15 cellular contexts compared by ENCODE assay signal in genomic region chr17:66704858-66705257, GRCh38.
DNase-seq lines count a peak whose midpoint lies in the region; ATAC-seq and TF ChIP-seq lines count a peak whose summit lies in the region.
"Had no signal": no experiment of that assay in that cellular context is flagged by ENCODE, and none has a peak within 500 bp of the region (broad histone marks: within the 10 kb centered on the region; RNA-seq: fewer than 3 reads in every experiment).

No MANE protein-coding gene starts in this region.

- peak overlapping the region; percentile 45 for H3K4me2 ChIP-seq in SU-DHL-6 (ENCODE audit: low read depth, low read length, poor library complexity, severe bottlenecking)

- H3K27me3 ChIP-seq in SU-DHL-6 (ENCODE audit: low read length), result no peaks in the 10 kb centered on the region
- H3K27me3 ChIP-seq in HAP-1 (ENCODE audit: low read depth), result no peaks in the 10 kb centered on the region
- H3K27me3 ChIP-seq: spleen had no signal

- peaks cover 4% of the 10 kb centered on the region for H3K4me1 Mint-ChIP-seq in nephron

- DNase-seq in NOMO-1 treated with DMSO at 0.1 percent for 48 hours (lab: John Stamatoyannopoulos, UW; ENCODE audit: unreplicated experiment) (peak; percentile 23), NOMO-1 treated with dmso at 0.1 percent for 144 hours (lab: John Stamatoyannopoulos, UW; ENCODE audit: unreplicated experiment) (no peak), GM12865 (ENCODE audit: low read depth) (peak; percentile 56), NCI-H1105 treated with DMSO at 0.1 percent for 48 hours (lab: John Stamatoyannopoulos, UW) (no peak), HAP-1 (ENCODE audit: low spot score in 2 of 2) (no peak)
- DNase-seq: activated gamma-delta T cell; GOT3; NCI-H1694 treated with DMSO at 0.1 percent for 48 hours; NCI-H510A; spleen; stimulated activated naive B cell treated with anti-CD40 and anti-IgM and Interleukin-4, amounts not matched to agents 10 μg/mL and 1 μg/mL and 100 μg/mL, for 72 hours had no signal

- H3K27ac Mint-ChIP-seq in nephron, result peak overlapping the region in 2 of 3 experiments; percentile 25 to 28

- H3K36me3 Mint-ChIP-seq in nephron (ENCODE audit: low read depth), result peaks cover 7% of the 10 kb centered on the region
- H3K36me3 Mint-ChIP-seq: stimulated activated naive B cell treated with anti-CD40 and anti-IgM and Interleukin-4, amounts not matched to agents 10 μg/mL and 1 μg/mL and 100 μg/mL, for 72 hours had no signal

- H3K27ac ChIP-seq in SU-DHL-6 (ENCODE audit: low read depth, low read length), result peak overlapping the region; percentile 91
- H3K27ac ChIP-seq: prostate gland had no signal

- ATAC-seq in GM18505 (IDR thresholded peaks at IDR 0.05; ENCODE audit: unreplicated experiment), result no peak

- H3K79me2 ChIP-seq in SU-DHL-6 (ENCODE audit: insufficient read depth, low read length), result no peaks in the 10 kb centered on the region

- H3F3A ChIP-seq in SU-DHL-6 (ENCODE audit: insufficient read depth), result peaks cover 62% of the 10 kb centered on the region

- no peaks in the 10 kb centered on the region for H3K27me3 Mint-ChIP-seq in nephron (ENCODE audit: low read depth)
- H3K27me3 Mint-ChIP-seq: stimulated activated naive B cell treated with anti-CD40 and anti-IgM and Interleukin-4, amounts not matched to agents 10 μg/mL and 1 μg/mL and 100 μg/mL, for 72 hours had no signal

- H2AFZ ChIP-seq in SU-DHL-6 (ENCODE audit: low read depth, low read length, severe bottlenecking), result no peak overlapping the region

- H3K4me3 Mint-ChIP-seq in nephron, result no peak overlapping the region
- H3K4me3 Mint-ChIP-seq: stimulated activated naive B cell treated with anti-CD40 and anti-IgM and Interleukin-4, amounts not matched to agents 10 μg/mL and 1 μg/mL and 100 μg/mL, for 72 hours had no signal

- H3K36me3 ChIP-seq in SU-DHL-6 (ENCODE audit: low read length), result peaks cover 11% of the 10 kb centered on the region
- no peaks in the 10 kb centered on the region for H3K36me3 ChIP-seq in HAP-1 (replicated peaks)
- H3K36me3 ChIP-seq: prostate gland, spleen had no signal

- peaks cover 7% of the 10 kb centered on the region for H3K4me1 ChIP-seq in HAP-1
- H3K4me1 ChIP-seq: prostate gland had no signal

- no peaks in the 10 kb centered on the region for H3K9me3 Mint-ChIP-seq in nephron
- H3K9me3 Mint-ChIP-seq: stimulated activated naive B cell treated with anti-CD40 and anti-IgM and Interleukin-4, amounts not matched to agents 10 μg/mL and 1 μg/mL and 100 μg/mL, for 72 hours had no signal

- H3K9me3 ChIP-seq in SU-DHL-6 (ENCODE audit: insufficient read depth, low read length) (no peaks in the 10 kb centered on the region), HAP-1 (no peaks in the 10 kb centered on the region)
- H3K9me3 ChIP-seq: prostate gland, spleen had no signal

- TF ChIP-seq CTCF in GM12865 (IDR thresholded peaks at IDR 0.05; ENCODE audit: insufficient read depth, low read depth, low read length, missing control alignments) (no peak), SU-DHL-6 (IDR thresholded peaks at IDR 0.05; ENCODE audit: insufficient read depth, low read length, poor library complexity, severe bottlenecking) (no peak), nephron (IDR thresholded peaks at IDR 0.05; ENCODE audit: unreplicated experiment in 3 of 3) (no peak)

- no peaks in the 10 kb centered on the region for H4K20me1 ChIP-seq in SU-DHL-6 (ENCODE audit: low read depth, low read length)

- in situ Hi-C loops in HAP-1 (cut with MboI; ENCODE audit: low sequenced_read_pairs), result no loop called here

- no peak for TF ChIP-seq POLR2A in GM18505 (IDR thresholded peaks at IDR 0.05; ENCODE audit: borderline replicate concordance, extremely low read depth, insufficient read depth, insufficient read length)

- no peaks in the 10 kb centered on the region for H3K9me2 ChIP-seq in SU-DHL-6 (replicated peaks; ENCODE audit: insufficient read depth, low read length)

- H3K4me3 ChIP-seq in GM12865 (ENCODE audit: low read depth, low read length), result no peak overlapping the region
- H3K4me3 ChIP-seq in SU-DHL-6 (ENCODE audit: insufficient read depth, low read length, poor library complexity, severe bottlenecking), result no peak overlapping the region
- no peak overlapping the region for H3K4me3 ChIP-seq in HAP-1
- H3K4me3 ChIP-seq: prostate gland, spleen had no signal

- H3K9ac ChIP-seq in SU-DHL-6 (ENCODE audit: low read length), result peak overlapping the region; percentile 30

Comparison
In these comparisons a context has a peak if more than half of its experiments do, and no peak if none do; other contexts are left out.
1. DNase-seq: peak in NOMO-1 treated with DMSO at 0.1 percent for 48 hours (single experiment) and GM12865 (single experiment); none in NOMO-1 treated with dmso at 0.1 percent for 144 hours (single experiment), NCI-H1105 treated with DMSO at 0.1 percent for 48 hours (single experiment) and HAP-1 (0 of 2).